In the genomic region with DNA sequence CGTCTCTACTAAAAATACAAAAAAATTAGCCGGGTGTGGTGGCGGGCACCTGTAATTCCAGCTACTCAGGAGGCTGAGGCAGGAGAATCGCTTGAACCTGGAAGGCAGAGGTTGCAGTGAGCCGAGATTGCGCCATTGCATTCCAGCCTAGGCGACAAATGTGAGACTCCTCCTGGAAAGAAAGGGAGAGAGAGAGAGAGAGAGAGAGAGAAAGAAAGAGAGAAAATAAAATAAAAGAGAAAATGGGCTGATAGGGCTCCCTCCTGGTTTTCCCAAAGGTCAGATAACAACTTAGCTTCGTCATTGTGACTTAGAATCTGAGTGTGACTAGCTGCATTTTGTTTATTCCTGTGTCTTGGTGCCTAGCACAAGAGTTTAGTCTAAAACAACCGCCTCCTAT, we compare ENCODE assay signal across 8 cellular contexts. TPM values are rescaled to one million over a fixed set of nuclear protein-coding genes. Genes with fewer than 3 reads are reported as not detected.
DNase-seq lines count a peak whose midpoint lies in the region; ATAC-seq and TF ChIP-seq lines count a peak whose summit lies in the region.
"Not testable (repeated sequence)": the region's sequence is repeated elsewhere in the genome, so short reads cannot be mapped to it uniquely, and the experiment has no call there.

No MANE protein-coding gene starts in this region.

- ATAC-seq in activated CD4-positive, alpha-beta T cell treated with anti-CD3 and anti-CD28 coated beads for 36 hours; activated CD8-positive, alpha-beta memory T cell treated with anti-CD3 and anti-CD28 coated beads, Interleukin-2, amount 10 ng/mL, durations not matched to agents 7 days and 5 days; natural killer cell treated with Interleukin-12 subunit alpha and Interleukin-12 subunit beta and Interleukin-15 and Interleukin-18, amount 100 ng/mL, for 72 hours; stimulated activated effector memory CD8-positive, alpha-beta T cell treated with anti-CD3 and anti-CD28 coated beads, Interleukin-12 subunit alpha, Interleukin-12 subunit beta, amount 100 ng/mL, for 72 hours: not testable (repeated sequence)

- peak overlapping the region in 2 of 7 donors; percentile 13 to 60 for H3K27ac Mint-ChIP-seq in CD4-positive, alpha-beta memory T cell
- H3K27ac Mint-ChIP-seq in activated CD4-positive, alpha-beta T cell treated with anti-CD3 and anti-CD28 coated beads for 36 hours; activated CD8-positive, alpha-beta memory T cell treated with anti-CD3 and anti-CD28 coated beads, Interleukin-2, amount 10 ng/mL, durations not matched to agents 7 days and 5 days; activated naive CD4-positive, alpha-beta T cell treated with anti-CD3 and anti-CD28 coated beads, Interleukin-2, amount 50 U/mL, for 24 hours; endodermal cell; natural killer cell treated with Interleukin-12 subunit alpha and Interleukin-12 subunit beta and Interleukin-15 and Interleukin-18, amount 100 ng/mL, for 72 hours; stimulated activated effector memory CD8-positive, alpha-beta T cell treated with anti-CD3 and anti-CD28 coated beads, Interleukin-12 subunit alpha, Interleukin-12 subunit beta, amount 100 ng/mL, for 72 hours: not testable (repeated sequence)

- not testable (repeated sequence) for H3K27ac ChIP-seq in CD4-positive, alpha-beta memory T cell (ENCODE audit: low read depth, low read length); endodermal cell (ENCODE audit: low read depth, low read length)

- peaks cover 30% of the 10 kb centered on the region for H3K4me1 ChIP-seq in CD4-positive, alpha-beta memory T cell (ENCODE audit: insufficient read depth, low read length)
- not testable (repeated sequence) for H3K4me1 ChIP-seq in endodermal cell (ENCODE audit: control insufficient read depth, insufficient read depth, low read length)

- not testable (repeated sequence) for H3K36me3 ChIP-seq in CD4-positive, alpha-beta memory T cell (ENCODE audit: insufficient read depth, low read length); endodermal cell (ENCODE audit: control insufficient read depth, insufficient read depth, low read length)

- 95 to 97% methylated on average over 6 to 9 of the region's 9 CpGs for whole genome bisulfite sequencing in endodermal cell (ENCODE audit: insufficient coverage in 1 of 2, insufficient read length in 1 of 2), 2 experiments

- CTCF ChIA-PET in CD4-positive, alpha-beta memory T cell (lab: Charles Lee; ENCODE audit: partially characterized antibody): interaction anchor here (1.9 to 3.6 kb wide), 4 partner anchors 8 to 20 kb away, joined by 6 to 31 read pairs (median 12); partner anchors contain the start of gene EEF2
- CTCF ChIA-PET in activated CD4-positive, alpha-beta T cell treated with anti-CD3 and anti-CD28 coated beads for 36 hours (lab: Charles Lee): interaction anchor here (1.0 to 2.2 kb wide), 2 partner anchors 15 to 135 kb away, joined by 5 to 7 read pairs; no protein-coding TSS in a partner anchor
- CTCF ChIA-PET in activated CD8-positive, alpha-beta memory T cell treated with anti-CD3 and anti-CD28 coated beads, Interleukin-2, amount 10 ng/mL, durations not matched to agents 7 days and 5 days (lab: Charles Lee): interaction anchor here (1.7 to 9.3 kb wide), 4 partner anchors 16 to 135 kb away, joined by 3 to 70 read pairs (median 11); partner anchors contain the start of gene EEF2

- POLR2A ChIA-PET in CD4-positive, alpha-beta memory T cell (lab: Charles Lee; ENCODE audit: partially characterized antibody): interaction anchor here (3.9 kb wide), 1 partner anchor 20 kb away, joined by 41 read pairs; the partner anchor contains the start of gene EEF2
- POLR2A ChIA-PET in activated CD4-positive, alpha-beta T cell treated with anti-CD3 and anti-CD28 coated beads for 36 hours (lab: Charles Lee): interaction anchor here (0.7 kb wide), 1 partner anchor 181 kb away, joined by 3 read pairs; no protein-coding TSS in a partner anchor

- not testable (repeated sequence) for H3K9me3 Mint-ChIP-seq in CD4-positive, alpha-beta memory T cell; activated CD4-positive, alpha-beta T cell treated with anti-CD3 and anti-CD28 coated beads for 36 hours (ENCODE audit: low read depth); activated CD8-positive, alpha-beta memory T cell treated with anti-CD3 and anti-CD28 coated beads, Interleukin-2, amount 10 ng/mL, durations not matched to agents 7 days and 5 days (ENCODE audit: low read depth); activated naive CD4-positive, alpha-beta T cell treated with anti-CD3 and anti-CD28 coated beads, Interleukin-2, amount 50 U/mL, for 24 hours; endodermal cell; natural killer cell treated with Interleukin-12 subunit alpha and Interleukin-12 subunit beta and Interleukin-15 and Interleukin-18, amount 100 ng/mL, for 72 hours; stimulated activated effector memory CD8-positive, alpha-beta T cell treated with anti-CD3 and anti-CD28 coated beads, Interleukin-12 subunit alpha, Interleukin-12 subunit beta, amount 100 ng/mL, for 72 hours

- not testable (repeated sequence) for H3K9me3 ChIP-seq in CD4-positive, alpha-beta memory T cell (ENCODE audit: control insufficient read depth in 1 of 2, low read length in 2 of 2); endodermal cell (ENCODE audit: control insufficient read depth, low read length)

- H3K27me3 ChIP-seq in CD4-positive, alpha-beta memory T cell (ENCODE audit: insufficient read depth, low read length); endodermal cell (ENCODE audit: control insufficient read depth, insufficient read depth, low read length, poor library complexity, severe bottlenecking): not testable (repeated sequence)

- intact Hi-C loops in CD4-positive, alpha-beta memory T cell (cut with micrococcal nuclease): not testable (repeated sequence)
- intact Hi-C loops in activated CD4-positive, alpha-beta T cell treated with anti-CD3 and anti-CD28 coated beads for 36 hours (cut with DNase I, micrococcal nuclease): loop anchor here (5.0 kb wide), 2 partner anchors 57 to 1822 kb away; no protein-coding TSS in a partner anchor

- not testable (repeated sequence) for H3K36me3 Mint-ChIP-seq in CD4-positive, alpha-beta memory T cell; activated CD4-positive, alpha-beta T cell treated with anti-CD3 and anti-CD28 coated beads for 36 hours (ENCODE audit: low read depth); activated CD8-positive, alpha-beta memory T cell treated with anti-CD3 and anti-CD28 coated beads, Interleukin-2, amount 10 ng/mL, durations not matched to agents 7 days and 5 days; activated naive CD4-positive, alpha-beta T cell treated with anti-CD3 and anti-CD28 coated beads, Interleukin-2, amount 50 U/mL, for 24 hours; endodermal cell (ENCODE audit: low read depth); natural killer cell treated with Interleukin-12 subunit alpha and Interleukin-12 subunit beta and Interleukin-15 and Interleukin-18, amount 100 ng/mL, for 72 hours; stimulated activated effector memory CD8-positive, alpha-beta T cell treated with anti-CD3 and anti-CD28 coated beads, Interleukin-12 subunit alpha, Interleukin-12 subunit beta, amount 100 ng/mL, for 72 hours

- not testable (repeated sequence) for H3K4me3 ChIP-seq in CD4-positive, alpha-beta memory T cell (ENCODE audit: low read length in 2 of 2); endodermal cell (ENCODE audit: low read length)

- DNase-seq in CD4-positive, alpha-beta memory T cell; activated CD4-positive, alpha-beta T cell treated with anti-CD3 and anti-CD28 coated beads for 36 hours; activated CD8-positive, alpha-beta memory T cell treated with anti-CD3 and anti-CD28 coated beads, Interleukin-2, amount 10 ng/mL, durations not matched to agents 7 days and 5 days; endodermal cell; natural killer cell treated with Interleukin-12 subunit alpha and Interleukin-12 subunit beta and Interleukin-15 and Interleukin-18, amount 100 ng/mL, for 72 hours (ENCODE audit: low spot score); stimulated activated effector memory CD8-positive, alpha-beta T cell treated with anti-CD3 and anti-CD28 coated beads, Interleukin-12 subunit alpha, Interleukin-12 subunit beta, amount 100 ng/mL, for 72 hours (ENCODE audit: low spot score in 2 of 2): not testable (repeated sequence)
- peak; percentile 7 for DNase-seq in OCI-M1 (lab: John Stamatoyannopoulos, UW)

- not testable (repeated sequence) for TF ChIP-seq CTCF in endodermal cell (conservative IDR thresholded peaks at IDR 0.05)

- peak overlapping the region in 5 of 8 donors; percentile 21 to 70 (median 59) for H3K4me3 Mint-ChIP-seq in CD4-positive, alpha-beta memory T cell
- H3K4me3 Mint-ChIP-seq in activated CD4-positive, alpha-beta T cell treated with anti-CD3 and anti-CD28 coated beads for 36 hours: peak overlapping the region; percentile 32
- H3K4me3 Mint-ChIP-seq in activated CD8-positive, alpha-beta memory T cell treated with anti-CD3 and anti-CD28 coated beads, Interleukin-2, amount 10 ng/mL, durations not matched to agents 7 days and 5 days: peak overlapping the region; percentile 30
- H3K4me3 Mint-ChIP-seq in activated naive CD4-positive, alpha-beta T cell treated with anti-CD3 and anti-CD28 coated beads, Interleukin-2, amount 50 U/mL, for 24 hours: peak overlapping the region; percentile 19
- H3K4me3 Mint-ChIP-seq in endodermal cell: peak overlapping the region; percentile 84
- peak overlapping the region; percentile 50 for H3K4me3 Mint-ChIP-seq in natural killer cell treated with Interleukin-12 subunit alpha and Interleukin-12 subunit beta and Interleukin-15 and Interleukin-18, amount 100 ng/mL, for 72 hours
- peak overlapping the region; percentile 78 for H3K4me3 Mint-ChIP-seq in stimulated activated effector memory CD8-positive, alpha-beta T cell treated with anti-CD3 and anti-CD28 coated beads, Interleukin-12 subunit alpha, Interleukin-12 subunit beta, amount 100 ng/mL, for 72 hours

- not testable (repeated sequence) for H3K9ac ChIP-seq in endodermal cell (ENCODE audit: extremely low read depth, low read length, poor library complexity, severe bottlenecking)

- H3K4me1 Mint-ChIP-seq in CD4-positive, alpha-beta memory T cell: peaks cover 9 to 22% (median 13%) of the 10 kb centered on the region in 4 donors
- H3K4me1 Mint-ChIP-seq in activated CD4-positive, alpha-beta T cell treated with anti-CD3 and anti-CD28 coated beads for 36 hours: peaks cover 22% of the 10 kb centered on the region
- H3K4me1 Mint-ChIP-seq in activated CD8-positive, alpha-beta memory T cell treated with anti-CD3 and anti-CD28 coated beads, Interleukin-2, amount 10 ng/mL, durations not matched to agents 7 days and 5 days: peaks cover 20% of the 10 kb centered on the region
- H3K4me1 Mint-ChIP-seq in activated naive CD4-positive, alpha-beta T cell treated with anti-CD3 and anti-CD28 coated beads, Interleukin-2, amount 50 U/mL, for 24 hours: peaks cover 22% of the 10 kb centered on the region
- not testable (repeated sequence) for H3K4me1 Mint-ChIP-seq in endodermal cell
- peaks cover 10 to 14% of the 10 kb centered on the region in 2 donors for H3K4me1 Mint-ChIP-seq in natural killer cell treated with Interleukin-12 subunit alpha and Interleukin-12 subunit beta and Interleukin-15 and Interleukin-18, amount 100 ng/mL, for 72 hours (ENCODE audit: low read depth in 2 of 2)
- H3K4me1 Mint-ChIP-seq in stimulated activated effector memory CD8-positive, alpha-beta T cell treated with anti-CD3 and anti-CD28 coated beads, Interleukin-12 subunit alpha, Interleukin-12 subunit beta, amount 100 ng/mL, for 72 hours: peaks cover 17% of the 10 kb centered on the region

- not testable (repeated sequence) for H3K27me3 Mint-ChIP-seq in CD4-positive, alpha-beta memory T cell; activated CD4-positive, alpha-beta T cell treated with anti-CD3 and anti-CD28 coated beads for 36 hours; activated CD8-positive, alpha-beta memory T cell treated with anti-CD3 and anti-CD28 coated beads, Interleukin-2, amount 10 ng/mL, durations not matched to agents 7 days and 5 days; activated naive CD4-positive, alpha-beta T cell treated with anti-CD3 and anti-CD28 coated beads, Interleukin-2, amount 50 U/mL, for 24 hours; endodermal cell (ENCODE audit: insufficient read depth); natural killer cell treated with Interleukin-12 subunit alpha and Interleukin-12 subunit beta and Interleukin-15 and Interleukin-18, amount 100 ng/mL, for 72 hours

RNA-seq across cellular contexts. Expression of gene PIAS4, which starts 2.1 kb away (rescaled TPM):
- 10 to 100 TPM; 38.6 to 42.6 TPM for total RNA-seq in CD4-positive, alpha-beta memory T cell
- 1 to 10 TPM; 5.2 to 6.1 TPM for polyA plus RNA-seq in CD4-positive, alpha-beta memory T cell
- 10 to 100 TPM; 23.0 to 37.3 TPM for total RNA-seq in activated CD4-positive, alpha-beta T cell treated with anti-CD3 and anti-CD28 coated beads for 36 hours
- total RNA-seq in activated CD8-positive, alpha-beta memory T cell treated with anti-CD3 and anti-CD28 coated beads, Interleukin-2, amount 10 ng/mL, durations not matched to agents 7 days and 5 days: 10 to 100 TPM; 34.0 to 39.4 TPM
- 10 to 100 TPM; 57.5 to 58.1 TPM for total RNA-seq in endodermal cell
- 35.5 TPM for polyA plus RNA-seq in endodermal cell (2013, experiment 1 of 2)
- 30.9 TPM for polyA plus RNA-seq in endodermal cell (2013, experiment 2 of 2)
- 10 to 100 TPM; 39.4 to 58.6 TPM for total RNA-seq in natural killer cell treated with Interleukin-12 subunit alpha and Interleukin-12 subunit beta and Interleukin-15 and Interleukin-18, amount 100 ng/mL, for 72 hours

RNA-seq across cellular contexts. Expression of gene EEF2, which starts 20.2 kb away (rescaled TPM):
- total RNA-seq in CD4-positive, alpha-beta memory T cell: 1,000 to 10,000 TPM; 2,286 to 2,389 TPM
- 100 to 1,000 TPM; 274 to 749 TPM for polyA plus RNA-seq in CD4-positive, alpha-beta memory T cell
- total RNA-seq in activated CD4-positive, alpha-beta T cell treated with anti-CD3 and anti-CD28 coated beads for 36 hours: 1,000 to 10,000 TPM; 3,116 to 3,255 TPM
- 1,000 to 10,000 TPM; 1,382 to 1,952 TPM for total RNA-seq in activated CD8-positive, alpha-beta memory T cell treated with anti-CD3 and anti-CD28 coated beads, Interleukin-2, amount 10 ng/mL, durations not matched to agents 7 days and 5 days
- 1,000 to 10,000 TPM; 1,913 to 2,886 TPM for total RNA-seq in endodermal cell
- polyA plus RNA-seq in endodermal cell (2013, experiment 1 of 2): 1,668 TPM
- polyA plus RNA-seq in endodermal cell (2013, experiment 2 of 2): 1,515 TPM
- 1,000 to 10,000 TPM; 1,877 to 2,672 TPM for total RNA-seq in natural killer cell treated with Interleukin-12 subunit alpha and Interleukin-12 subunit beta and Interleukin-15 and Interleukin-18, amount 100 ng/mL, for 72 hours

RNA-seq across cellular contexts. Expression of gene DAPK3, which starts 34.5 kb away (rescaled TPM):
- 10 to 100 TPM; 40.0 to 40.7 TPM for total RNA-seq in CD4-positive, alpha-beta memory T cell
- polyA plus RNA-seq in CD4-positive, alpha-beta memory T cell: 10 to 100 TPM; 22.3 to 26.0 TPM
- total RNA-seq in activated CD4-positive, alpha-beta T cell treated with anti-CD3 and anti-CD28 coated beads for 36 hours: 10 to 100 TPM; 26.7 to 27.6 TPM
- total RNA-seq in activated CD8-positive, alpha-beta memory T cell treated with anti-CD3 and anti-CD28 coated beads, Interleukin-2, amount 10 ng/mL, durations not matched to agents 7 days and 5 days: 10 to 100 TPM; 49.3 to 53.0 TPM
- 100 to 1,000 TPM in 1 of 2 donors, 10 to 100 TPM in 1; 89.9 to 106 TPM for total RNA-seq in endodermal cell
- polyA plus RNA-seq in endodermal cell (2013, experiment 1 of 2): 64.1 TPM
- 54.5 TPM for polyA plus RNA-seq in endodermal cell (2013, experiment 2 of 2)
- 10 to 100 TPM; 48.1 to 54.5 TPM for total RNA-seq in natural killer cell treated with Interleukin-12 subunit alpha and Interleukin-12 subunit beta and Interleukin-15 and Interleukin-18, amount 100 ng/mL, for 72 hours

Comparison
In these comparisons a context has a peak if more than half of its experiments do, and no peak if none do; other contexts are left out.
1. H3K4me3 Mint-ChIP-seq: peak in every context shown above with its lines; median percentile 84 in endodermal cell; 78 in stimulated activated effector memory CD8-positive, alpha-beta T cell treated with anti-CD3 and anti-CD28 coated beads, Interleukin-12 subunit alpha, Interleukin-12 subunit beta, amount 100 ng/mL, for 72 hours; 59 in CD4-positive, alpha-beta memory T cell; 50 in natural killer cell treated with Interleukin-12 subunit alpha and Interleukin-12 subunit beta and Interleukin-15 and Interleukin-18, amount 100 ng/mL, for 72 hours; 32 in activated CD4-positive, alpha-beta T cell treated with anti-CD3 and anti-CD28 coated beads for 36 hours; 30 in activated CD8-positive, alpha-beta memory T cell treated with anti-CD3 and anti-CD28 coated beads, Interleukin-2, amount 10 ng/mL, durations not matched to agents 7 days and 5 days; 19 in activated naive CD4-positive, alpha-beta T cell treated with anti-CD3 and anti-CD28 coated beads, Interleukin-2, amount 50 U/mL, for 24 hours.